ENCODE assay signal across 1 cellular context in genomic region chr4:78693777-78694456, GRCh38.
TF ChIP-seq lines count a peak whose summit lies in the region.

No MANE protein-coding gene starts in this region.

TF ChIP-seq in K562, 482 proteins besides CTCF, POLR2A, EP300 and RAD21 (continued from another document and continues in another):
- TF ChIP-seq FOSL1 (tag; conservative IDR thresholded peaks at IDR 0.05), result peak; percentile 74
- peak; percentile 92 for TF ChIP-seq TEAD4 (IDR thresholded peaks at IDR 0.05; ENCODE audit: low read length)
- no peak for TF ChIP-seq TEAD4 (CRISPR knock-in tag; IDR thresholded peaks at IDR 0.05; ENCODE audit: borderline replicate concordance)
- TF ChIP-seq SNRNP70 (optimal IDR thresholded peaks at IDR 0.05; ENCODE audit: low read depth, low read length), result no peak
- no peak for TF ChIP-seq TOE1 (IDR thresholded peaks at IDR 0.05; ENCODE audit: borderline replicate concordance)
- no peak for TF ChIP-seq TOE1 (CRISPR knock-in tag; IDR thresholded peaks at IDR 0.05; ENCODE audit: borderline replicate concordance, low read depth)
- TF ChIP-seq ELK1 (CRISPR knock-in tag; IDR thresholded peaks at IDR 0.05), result no peak
- no peak for TF ChIP-seq ZFP91 (CRISPR knock-in tag; IDR thresholded peaks at IDR 0.05)
- no peak for TF ChIP-seq RBM15 (IDR thresholded peaks at IDR 0.05; ENCODE audit: insufficient read depth, low read length)
- peak; percentile 75 for TF ChIP-seq TFE3 (CRISPR knock-in tag; IDR thresholded peaks at IDR 0.05)
- no peak for TF ChIP-seq ZNF408 (CRISPR knock-in tag; IDR thresholded peaks at IDR 0.05; ENCODE audit: low read depth)
- TF ChIP-seq HCFC1 (IDR thresholded peaks at IDR 0.05; ENCODE audit: low read depth, low read length), result no peak
- TF ChIP-seq ZNF398 (CRISPR knock-in tag; IDR thresholded peaks at IDR 0.05), result peak; percentile 89
- TF ChIP-seq ZNF830 (CRISPR knock-in tag; IDR thresholded peaks at IDR 0.05), result peak; percentile 95
- TF ChIP-seq NFIX (CRISPR knock-in tag; IDR thresholded peaks at IDR 0.05; ENCODE audit: low read depth), result peak; percentile 51
- TF ChIP-seq ZKSCAN1 (IDR thresholded peaks at IDR 0.05; ENCODE audit: low read depth, low read length), result no peak
- peak; percentile 91 for TF ChIP-seq GABPB2 (CRISPR knock-in tag; conservative IDR thresholded peaks at IDR 0.05)
- peak; percentile 84 for TF ChIP-seq NFXL1 (CRISPR knock-in tag; IDR thresholded peaks at IDR 0.05)
- TF ChIP-seq ZBED1 (IDR thresholded peaks at IDR 0.05), result no peak
- TF ChIP-seq MLLT1 (IDR thresholded peaks at IDR 0.05), result no peak
- peak; percentile 67 for TF ChIP-seq VEZF1 (CRISPR knock-in tag; IDR thresholded peaks at IDR 0.05)
- no peak for TF ChIP-seq PTBP1 (IDR thresholded peaks at IDR 0.05; ENCODE audit: low read depth, low read length)
- TF ChIP-seq RFX5 (IDR thresholded peaks at IDR 0.05; ENCODE audit: low read depth, low read length), result no peak
- peak; percentile 94 for TF ChIP-seq HOMEZ (CRISPR knock-in tag; IDR thresholded peaks at IDR 0.05)
- TF ChIP-seq PRMT5 (CRISPR knock-in tag; IDR thresholded peaks at IDR 0.05), result no peak
- peak; percentile 78 for TF ChIP-seq ZBTB12 (CRISPR knock-in tag; IDR thresholded peaks at IDR 0.05)
- TF ChIP-seq POLR3A (IDR thresholded peaks at IDR 0.05; ENCODE audit: borderline replicate concordance, extremely low read depth, insufficient read depth, insufficient read length), result no peak
- TF ChIP-seq ZEB2 (IDR thresholded peaks at IDR 0.05), result no peak
- no peak for TF ChIP-seq TFAP4 (CRISPR knock-in tag; IDR thresholded peaks at IDR 0.05; ENCODE audit: borderline replicate concordance)
- no peak for TF ChIP-seq RAD51 (IDR thresholded peaks at IDR 0.05; ENCODE audit: borderline replicate concordance, low read depth)
- TF ChIP-seq KDM4B (IDR thresholded peaks at IDR 0.05; ENCODE audit: borderline replicate concordance in 2 of 2, low read depth in 1 of 2), result no peak
- peak in 1 of 2 experiments; percentile 95; a peak in 2 of 4 replicates for TF ChIP-seq ZNF639 (CRISPR knock-in tag; conservative IDR thresholded peaks at IDR 0.05 in 1 of 2, IDR thresholded peaks at IDR 0.05 in 1 of 2)
- TF ChIP-seq PHF8 (IDR thresholded peaks at IDR 0.05; ENCODE audit: borderline replicate concordance, low read length), result no peak
- TF ChIP-seq IFI16 (CRISPR knock-in tag; IDR thresholded peaks at IDR 0.05), result peak; percentile 89
- peak; percentile 95 for TF ChIP-seq ELK3 (CRISPR knock-in tag; IDR thresholded peaks at IDR 0.05)
- no peak for TF ChIP-seq PCBP1 (IDR thresholded peaks at IDR 0.05; ENCODE audit: low read depth, low read length, poor library complexity, severe bottlenecking)
- TF ChIP-seq HDGF (IDR thresholded peaks at IDR 0.05), result no peak
- TF ChIP-seq FOXA3 (CRISPR knock-in tag; conservative IDR thresholded peaks at IDR 0.05 in 1 of 2, IDR thresholded peaks at IDR 0.05 in 1 of 2), result peak in 1 of 2 experiments; percentile 68; a peak in 2 of 4 replicates
- no peak for TF ChIP-seq ARHGAP35 (IDR thresholded peaks at IDR 0.05; ENCODE audit: partially characterized antibody)
- TF ChIP-seq RFX1 (IDR thresholded peaks at IDR 0.05), result no peak
- TF ChIP-seq STAT5A (IDR thresholded peaks at IDR 0.05; ENCODE audit: borderline replicate concordance, low read length), result peak; percentile 47; the same call in 1 of the 2 replicates
- no peak for TF ChIP-seq ZBTB5 (IDR thresholded peaks at IDR 0.05)
